23 cellular contexts compared by ENCODE assay signal in genomic region chr15:28118083-28118482, GRCh38. TPM values are rescaled to one million over a fixed set of nuclear protein-coding genes. Genes with fewer than 3 reads are reported as not detected.
A peak's percentile ranks its signal among the peaks of the same experiment; 100 is the strongest.
DNase-seq lines count a peak whose midpoint lies in the region; ATAC-seq and TF ChIP-seq lines count a peak whose summit lies in the region.
"Had no signal": no experiment of that assay in that cellular context is flagged by ENCODE, and none has a peak within 500 bp of the region (broad histone marks: within the 10 kb centered on the region; RNA-seq: fewer than 3 reads in every experiment).

No MANE protein-coding gene starts in this region.

- H3K4me3 Mint-ChIP-seq in WTC11 (no peak overlapping the region), glutamatergic neuron (ENCODE audit: unreplicated experiment) (peak overlapping the region; percentile 27), type B pancreatic cell (no peak overlapping the region)
- no peak overlapping the region for H3K4me3 Mint-ChIP-seq in activated T-cell treated with anti-CD3 and anti-CD28 coated beads, Interleukin-2, amount 50 U/mL, for 4 hours
- H3K4me3 Mint-ChIP-seq: CD14-positive monocyte; CD4-positive, alpha-beta T cell; CD8-positive, alpha-beta memory T cell; GM23338 had no signal

- H3K36me3 Mint-ChIP-seq in WTC11 = peaks cover 71% of the 10 kb centered on the region
- no peaks in the 10 kb centered on the region for H3K36me3 Mint-ChIP-seq in glutamatergic neuron (ENCODE audit: unreplicated experiment)
- H3K36me3 Mint-ChIP-seq in activated T-cell treated with anti-CD3 and anti-CD28 coated beads, Interleukin-2, amount 50 U/mL, for 4 hours (ENCODE audit: insufficient read depth) = peaks cover 47% of the 10 kb centered on the region
- peaks cover 23% of the 10 kb centered on the region for H3K36me3 Mint-ChIP-seq in type B pancreatic cell

- no peak overlapping the region for H3K27ac ChIP-seq in upper lobe of right lung
- H3K27ac ChIP-seq: A549; BLaER1 treated with 17β-estradiol and CSF1 and Interleukin-3, amounts not matched to agents 10 nM and 100 nM had no signal

- no peaks in the 10 kb centered on the region for H3K9me3 ChIP-seq in upper lobe of right lung
- H3K9me3 ChIP-seq: A549; BE2C; BLaER1 treated with 17β-estradiol and CSF1 and Interleukin-3, amounts not matched to agents 10 nM and 100 nM had no signal

- POLR2A ChIA-PET in WTC11 (lab: Charles Lee) = no interaction called here

- DNase-seq in H7 (peak; percentile 26), WTC11 (ENCODE audit: low spot score) (no peak), glutamatergic neuron (no peak), upper lobe of right lung (peak; percentile 30), type B pancreatic cell (ENCODE audit: extremely low spot score, unreplicated experiment) (no peak), LoVo (ENCODE audit: low spot score) (no peak)
- no peak for DNase-seq in activated T-cell treated with anti-CD3 and anti-CD28 coated beads, Interleukin-2, amount 50 U/mL, for 4 hours
- DNase-seq: 8988T; ACHN; AML-193; BE2C; CD4-positive, alpha-beta T cell; CD8-positive, alpha-beta memory T cell; DMS 273 treated with DMSO at 0.1 percent for 48 hours; DMS79; EL; GDM1; HCEC 1CT had no signal

- H3K27me3 ChIP-seq in H7 (ENCODE audit: control insufficient read depth, insufficient read depth, low read length) (no peaks in the 10 kb centered on the region), upper lobe of right lung (no peaks in the 10 kb centered on the region)
- H3K27me3 ChIP-seq: BE2C; BLaER1 treated with 17β-estradiol and CSF1 and Interleukin-3, amounts not matched to agents 10 nM and 100 nM had no signal

- H3K27me3 Mint-ChIP-seq in WTC11 (ENCODE audit: low read depth) (no peaks in the 10 kb centered on the region), glutamatergic neuron (ENCODE audit: unreplicated experiment) (peaks cover 9% of the 10 kb centered on the region), type B pancreatic cell (no peaks in the 10 kb centered on the region)
- no peaks in the 10 kb centered on the region for H3K27me3 Mint-ChIP-seq in activated T-cell treated with anti-CD3 and anti-CD28 coated beads, Interleukin-2, amount 50 U/mL, for 4 hours (ENCODE audit: low read depth)
- H3K27me3 Mint-ChIP-seq: CD4-positive, alpha-beta T cell; CD8-positive, alpha-beta memory T cell had no signal

- ATAC-seq in WTC11 (no peak), upper lobe of right lung (no peak)
- ATAC-seq in activated T-cell treated with anti-CD3 and anti-CD28 coated beads, Interleukin-2, amount 50 U/mL, for 4 hours = no peak
- ATAC-seq: A549, GM12878, GM23338 had no signal

- CTCF ChIA-PET in WTC11 (lab: Charles Lee) = interaction anchor here (1.8 kb wide), 1 partner anchor 8 kb away, joined by 6 read pairs; no protein-coding TSS in a partner anchor

- TF ChIP-seq CTCF in WTC11 (IDR thresholded peaks at IDR 0.05) (no peak), glutamatergic neuron (IDR thresholded peaks at IDR 0.05; ENCODE audit: partially characterized antibody, unreplicated experiment) (no peak), upper lobe of right lung (IDR thresholded peaks at IDR 0.05) (no peak), type B pancreatic cell (conservative IDR thresholded peaks at IDR 0.05) (no peak)

- H3K4me1 Mint-ChIP-seq in WTC11 (no peaks in the 10 kb centered on the region), glutamatergic neuron (ENCODE audit: low read depth, unreplicated experiment) (peaks cover 33% of the 10 kb centered on the region), type B pancreatic cell (ENCODE audit: unreplicated experiment) (peaks cover under 1% of the 10 kb centered on the region)
- H3K4me1 Mint-ChIP-seq in activated T-cell treated with anti-CD3 and anti-CD28 coated beads, Interleukin-2, amount 50 U/mL, for 4 hours (ENCODE audit: low read depth) = no peaks in the 10 kb centered on the region
- H3K4me1 Mint-ChIP-seq: CD14-positive monocyte; CD8-positive, alpha-beta memory T cell; GM23338 had no signal

- no peaks in the 10 kb centered on the region for H3K4me1 ChIP-seq in upper lobe of right lung
- H3K4me1 ChIP-seq: A549, BE2C had no signal

- H3K27ac Mint-ChIP-seq in WTC11 = peak overlapping the region; percentile 57; the same call in 1 of the 2 replicates
- H3K27ac Mint-ChIP-seq in glutamatergic neuron (ENCODE audit: unreplicated experiment) = peak overlapping the region; percentile 56
- no peak overlapping the region for H3K27ac Mint-ChIP-seq in type B pancreatic cell
- H3K27ac Mint-ChIP-seq: CD14-positive monocyte; CD4-positive, alpha-beta T cell had no signal

- intact Hi-C loops in upper lobe of right lung (cut with DNase I) = no loop called here

- no peaks in the 10 kb centered on the region for H3K9me3 Mint-ChIP-seq in WTC11
- H3K9me3 Mint-ChIP-seq in glutamatergic neuron (ENCODE audit: unreplicated experiment) = peaks cover 2% of the 10 kb centered on the region
- no peaks in the 10 kb centered on the region for H3K9me3 Mint-ChIP-seq in activated T-cell treated with anti-CD3 and anti-CD28 coated beads, Interleukin-2, amount 50 U/mL, for 4 hours
- H3K9me3 Mint-ChIP-seq in type B pancreatic cell = no peaks in the 10 kb centered on the region
- H3K9me3 Mint-ChIP-seq: CD14-positive monocyte; CD4-positive, alpha-beta T cell; CD8-positive, alpha-beta memory T cell; GM23338 had no signal

- H3K36me3 ChIP-seq in H7 (replicated peaks; ENCODE audit: control insufficient read depth, insufficient read depth, low read length) (peaks cover 12% of the 10 kb centered on the region), upper lobe of right lung (peaks cover 84% of the 10 kb centered on the region)

- H3K4me3 ChIP-seq in H7 (ENCODE audit: insufficient read depth, low read depth, low read length) = no peak overlapping the region
- no peak overlapping the region for H3K4me3 ChIP-seq in upper lobe of right lung
- H3K4me3 ChIP-seq: A549; BLaER1 treated with 17β-estradiol and CSF1 and Interleukin-3, amounts not matched to agents 10 nM and 100 nM; GM12878; GM23338 had no signal

TF ChIP-seq in WTC11, 78 proteins besides CTCF, POLR2A, EP300 and RAD21:
- TF ChIP-seq GTF2I (CRISPR knock-in tag; conservative IDR thresholded peaks at IDR 0.05) (no peak), USF1 (CRISPR knock-in tag; IDR thresholded peaks at IDR 0.05) (no peak), NR3C1 (CRISPR knock-in tag; conservative IDR thresholded peaks at IDR 0.05; ENCODE audit: low read depth) (no peak), MXD4 (CRISPR knock-in tag; IDR thresholded peaks at IDR 0.05; ENCODE audit: borderline replicate concordance) (no peak), CBFB (CRISPR knock-in tag; IDR thresholded peaks at IDR 0.05; ENCODE audit: low read depth) (no peak)

RNA-seq across cellular contexts. Expression of gene OCA2, which starts 19.0 kb away (rescaled TPM):
- total RNA-seq in H7 (2014; rRNA removed; shearing (Covaris generic)) = 0.21 and 0.37 TPM in 2 replicates
- total RNA-seq in WTC11 (2021) (0.27 to 0.39 TPM (median 0.27 TPM) in 3 replicates), glutamatergic neuron (ENCODE audit: unreplicated experiment) (1.7 TPM), upper lobe of right lung (0.55 TPM), type B pancreatic cell (ENCODE audit: low replicate concordance) (1.4 and 2.8 TPM in 2 replicates)
- total RNA-seq in activated T-cell treated with anti-CD3 and anti-CD28 coated beads, Interleukin-2, amount 50 U/mL, for 4 hours = not detected
- total RNA-seq: CD4-positive, alpha-beta T cell; CD8-positive, alpha-beta memory T cell; GM12878 had no signal

Comparison
In these comparisons a context has a peak if more than half of its experiments do, and no peak if none do; other contexts are left out.
1. DNase-seq: peak in H7 (single experiment) and upper lobe of right lung (single experiment); none in WTC11 (single experiment), glutamatergic neuron (single experiment), activated T-cell treated with anti-CD3 and anti-CD28 coated beads, Interleukin-2, amount 50 U/mL, for 4 hours (single experiment), type B pancreatic cell (single experiment) and LoVo (single experiment).